In genomic region chr17:49490271-49490670, GRCh38 we compare ENCODE assay signal across 14 cellular contexts. TPM values are rescaled to one million over a fixed set of nuclear protein-coding genes. Genes with fewer than 3 reads are reported as not detected.
A peak's percentile ranks its signal among the peaks of the same experiment; 100 is the strongest.
DNase-seq lines count a peak whose midpoint lies in the region.
"Had no signal": no experiment of that assay in that cellular context is flagged by ENCODE, and none has a peak within 500 bp of the region (broad histone marks: within the 10 kb centered on the region; RNA-seq: fewer than 3 reads in every experiment).

No MANE protein-coding gene starts in this region.

- intact Hi-C loops in cardiac septum (cut with DNase I), result no loop called here

- no peak overlapping the region for H2BK120ac ChIP-seq in neuronal stem cell (ENCODE audit: low read depth, low read length)

- H2AFZ ChIP-seq in neuronal stem cell (ENCODE audit: low read length), result no peak overlapping the region

- peaks cover 0 to 24% of the 10 kb centered on the region in 2 donors for H3K4me1 ChIP-seq in neuronal stem cell (ENCODE audit: control insufficient read depth in 2 of 2, insufficient read depth in 1 of 2, low read depth in 1 of 2, low read length in 2 of 2)

- no CpG with 5 or more reads among the region's 6 CpGs for WGBS in neuronal stem cell (ENCODE audit: extremely low coverage in 2 of 2, insufficient read length in 2 of 2, insufficient replicate concordance in 1 of 2), 2 donors

- peak overlapping the region; percentile 49 for H2AK5ac ChIP-seq in neuronal stem cell (ENCODE audit: low read depth, low read length)

- H3K9me3 ChIP-seq in neuronal stem cell (replicated peaks in 1 of 2; ENCODE audit: control insufficient read depth in 2 of 2, insufficient read depth in 1 of 2, low read depth in 1 of 2, low read length in 2 of 2), result no peaks in the 10 kb centered on the region
- H3K9me3 ChIP-seq: Caco-2 had no signal

- H3K36me3 ChIP-seq in neuronal stem cell (replicated peaks in 1 of 2; ENCODE audit: control insufficient read depth in 2 of 2, insufficient read depth in 2 of 2, low read length in 2 of 2), result no peaks in the 10 kb centered on the region

- no peak overlapping the region for H2BK5ac ChIP-seq in neuronal stem cell (ENCODE audit: low read length)

- H2BK12ac ChIP-seq in neuronal stem cell (ENCODE audit: low read length), result no peak overlapping the region

- no peak overlapping the region for H3K4me3 ChIP-seq in neuronal stem cell (ENCODE audit: low read length in 2 of 2)
- H3K4me3 ChIP-seq: GM12878 had no signal

- H3K27ac ChIP-seq in neuronal stem cell (replicated peaks; ENCODE audit: low read length), result no peak overlapping the region
- H3K27ac ChIP-seq: 22Rv1 had no signal

- H3K27me3 ChIP-seq in neuronal stem cell (ENCODE audit: control insufficient read depth in 3 of 3, insufficient read depth in 3 of 3, low read depth in 1 of 3, low read length in 3 of 3), result peaks cover 0 to 90% (median 4%) of the 10 kb centered on the region in 3 experiments

- no peak overlapping the region for H3K4ac ChIP-seq in neuronal stem cell (ENCODE audit: low read length)

- H3K79me1 ChIP-seq in neuronal stem cell (ENCODE audit: low read depth, low read length), result peaks cover 2% of the 10 kb centered on the region

- no peak overlapping the region for H4K8ac ChIP-seq in neuronal stem cell (ENCODE audit: low read depth, low read length)

- H3K14ac ChIP-seq in neuronal stem cell (ENCODE audit: low read length), result no peak overlapping the region

- H4K91ac ChIP-seq in neuronal stem cell (ENCODE audit: low read depth, low read length, poor library complexity), result no peak overlapping the region

- no peak overlapping the region for H2BK15ac ChIP-seq in neuronal stem cell (ENCODE audit: low read length)

- no peak overlapping the region for H3K9ac ChIP-seq in neuronal stem cell (ENCODE audit: low read depth, low read length, poor library complexity)

- H3K23ac ChIP-seq in neuronal stem cell (ENCODE audit: low read depth, low read length, poor library complexity), result no peak overlapping the region

- H3K4me2 ChIP-seq in neuronal stem cell (ENCODE audit: insufficient read depth, low read length, poor library complexity, severe bottlenecking), result no peak overlapping the region

- H3K18ac ChIP-seq in neuronal stem cell (ENCODE audit: low read length), result no peak overlapping the region

- DNase-seq in DMS 273 (lab: John Stamatoyannopoulos, UW; ENCODE audit: unreplicated experiment) (peak; percentile 45), DMS 273 treated with DMSO at 0.1 percent for 48 hours (lab: John Stamatoyannopoulos, UW) (no peak), NCI-H2171 (lab: John Stamatoyannopoulos, UW) (peak; percentile 84), RPMI8226 (peak; percentile 57), neuronal stem cell (ENCODE audit: low spot score) (no peak), medulla oblongata (ENCODE audit: extremely low spot score) (no peak), cardiac septum (ENCODE audit: low spot score) (no peak)
- DNase-seq: Caco-2; CD8-positive, alpha-beta memory T cell; DMS79; HCEC 1CT; HFFc6 had no signal

RNA-seq across cellular contexts. Expression of gene NGFR, which starts 4.8 kb away (rescaled TPM):
- polyA plus RNA-seq in neuronal stem cell (2013, experiment 1 of 2), result 29.4 TPM
- polyA plus RNA-seq in neuronal stem cell (2013, experiment 2 of 2), result 29.5 TPM
- total RNA-seq in cardiac septum, result 9.9 TPM

Comparison
In these comparisons a context has a peak if more than half of its experiments do, and no peak if none do; other contexts are left out.
1. DNase-seq: peak in DMS 273 (single experiment), NCI-H2171 (single experiment) and RPMI8226 (single experiment); none in DMS 273 treated with DMSO at 0.1 percent for 48 hours (single experiment), neuronal stem cell (single experiment), medulla oblongata (single experiment) and cardiac septum (single experiment).